ENCODE assay signal across 8 cellular contexts in genomic region chr4:13547563-13548041, GRCh38. TPM values are rescaled to one million over a fixed set of nuclear protein-coding genes. Genes with fewer than 3 reads are reported as not detected.
DNase-seq lines count a peak whose midpoint lies in the region; ATAC-seq and TF ChIP-seq lines count a peak whose summit lies in the region.

No MANE protein-coding gene starts in this region.

- no peaks in the 10 kb centered on the region for H3K9me3 Mint-ChIP-seq in stimulated activated naive CD8-positive, alpha-beta T cell treated with anti-CD3 and anti-CD28 coated beads, Interleukin-15, Interleukin-2, amounts not matched to agents 100 ng/mL and 50 ng/mL, for 24 hours

- H3K4me3 Mint-ChIP-seq in stimulated activated naive CD8-positive, alpha-beta T cell treated with anti-CD3 and anti-CD28 coated beads, Interleukin-15, Interleukin-2, amounts not matched to agents 100 ng/mL and 50 ng/mL, for 24 hours: peak overlapping the region; percentile 58

- no peak overlapping the region for H3K27ac ChIP-seq in AG04450 (ENCODE audit: low read depth, low read length)

- H3K9me3 ChIP-seq in AG04450 (ENCODE audit: control insufficient read depth, insufficient read depth, low read length): peaks cover 7% of the 10 kb centered on the region; the same call in 1 of the 2 replicates
- H3K9me3 ChIP-seq in iPS-15b (ENCODE audit: control insufficient read depth, insufficient read depth, low read length): no peaks in the 10 kb centered on the region

- no peaks in the 10 kb centered on the region for H3K36me3 ChIP-seq in iPS-15b (ENCODE audit: control insufficient read depth, insufficient read depth, low read length)

- CTCF ChIA-PET in AG04450 (lab: Charles Lee): interaction anchor here (0.9 to 3.3 kb wide), 2 partner anchors 26 to 695 kb away, joined by 4 to 28 read pairs; no protein-coding TSS in a partner anchor

- peaks cover 36% of the 10 kb centered on the region for H3K4me1 Mint-ChIP-seq in stimulated activated naive CD8-positive, alpha-beta T cell treated with anti-CD3 and anti-CD28 coated beads, Interleukin-15, Interleukin-2, amounts not matched to agents 100 ng/mL and 50 ng/mL, for 24 hours (ENCODE audit: low read depth)

- peaks cover 13% of the 10 kb centered on the region for H3K4me1 ChIP-seq in iPS-15b (ENCODE audit: control insufficient read depth, insufficient read depth, low read length)

- no peak overlapping the region for H3K27ac Mint-ChIP-seq in stimulated activated naive CD8-positive, alpha-beta T cell treated with anti-CD3 and anti-CD28 coated beads, Interleukin-15, Interleukin-2, amounts not matched to agents 100 ng/mL and 50 ng/mL, for 24 hours

- H3K27me3 ChIP-seq in AG04450 (ENCODE audit: control insufficient read depth, insufficient read depth, low read length) (peaks cover 55% of the 10 kb centered on the region), iPS-15b (ENCODE audit: control insufficient read depth, insufficient read depth, low read length) (peaks cover 73% of the 10 kb centered on the region)

- no peaks in the 10 kb centered on the region for H3K36me3 Mint-ChIP-seq in stimulated activated naive CD8-positive, alpha-beta T cell treated with anti-CD3 and anti-CD28 coated beads, Interleukin-15, Interleukin-2, amounts not matched to agents 100 ng/mL and 50 ng/mL, for 24 hours (ENCODE audit: low read depth)

- peak; percentile 9 for ATAC-seq in GM18867 (IDR thresholded peaks at IDR 0.05; ENCODE audit: unreplicated experiment)
- no peak for ATAC-seq in HG03045 (IDR thresholded peaks at IDR 0.05; ENCODE audit: unreplicated experiment)

- no peak for TF ChIP-seq CTCF in AG04450 (IDR thresholded peaks at IDR 0.05; ENCODE audit: low read depth, low read length)

- H3K27me3 Mint-ChIP-seq in stimulated activated naive CD8-positive, alpha-beta T cell treated with anti-CD3 and anti-CD28 coated beads, Interleukin-15, Interleukin-2, amounts not matched to agents 100 ng/mL and 50 ng/mL, for 24 hours: peaks cover 77% of the 10 kb centered on the region

- no peak overlapping the region for H3K9ac ChIP-seq in iPS-15b (ENCODE audit: low read depth, low read length)

- POLR2A ChIA-PET in AG04450 (lab: Yijun Ruan, JAX): no interaction called here

- H3K4me3 ChIP-seq in AG04450 (ENCODE audit: low read depth, low read length) (peak overlapping the region; percentile 23), iPS-15b (ENCODE audit: low read depth, low read length) (peak overlapping the region; percentile 63)

- DNase-seq in AG04450 (ENCODE audit: low read depth, low spot score): no peak
- peak; percentile 13 for DNase-seq in SW480 (ENCODE audit: low spot score)
- no peak for DNase-seq in GM19240 (ENCODE audit: insufficient read length, low spot score)
- no peak for DNase-seq in KG1 (lab: John Stamatoyannopoulos, UW)

RNA-seq across cellular contexts. Expression of gene NKX3-2, which starts 3.3 kb away (rescaled TPM):
- polyA plus RNA-seq in AG04450 (2011; rRNA removed): 0.04 TPM in 1 of 2 replicates, not detected in the other
- not detected in 2 replicates for polyA minus RNA-seq in AG04450 (2011; rRNA and poly(A)+ RNA removed)
